ENCODE assay signal across 15 cellular contexts in genomic region chr2:40197121-40197520, GRCh38.
DNase-seq lines count a peak whose midpoint lies in the region; ATAC-seq and TF ChIP-seq lines count a peak whose summit lies in the region.
"Had no signal": no experiment of that assay in that cellular context is flagged by ENCODE, and none has a peak within 500 bp of the region (broad histone marks: within the 10 kb centered on the region; RNA-seq: fewer than 3 reads in every experiment).

No MANE protein-coding gene starts in this region.

- intact Hi-C loops in left ventricle myocardium superior (cut with micrococcal nuclease), result no loop called here
- intact Hi-C loops in right cardiac atrium (cut with DNase I), result no loop called here

- no peaks in the 10 kb centered on the region for H3K9me3 ChIP-seq in right cardiac atrium (ENCODE audit: control insufficient read depth, low read length)
- H3K9me3 ChIP-seq in WERI-Rb-1 (ENCODE audit: severe bottlenecking), result no peaks in the 10 kb centered on the region
- no peaks in the 10 kb centered on the region for H3K9me3 ChIP-seq in CD8-positive, alpha-beta memory T cell (ENCODE audit: low read length)

- ATAC-seq in left ventricle myocardium superior (peak; percentile 16), right cardiac atrium (no peak), GM18870 (IDR thresholded peaks at IDR 0.05; ENCODE audit: unreplicated experiment) (no peak), HG03565 (IDR thresholded peaks at IDR 0.05; ENCODE audit: unreplicated experiment) (no peak), HG03432 (IDR thresholded peaks at IDR 0.05; ENCODE audit: unreplicated experiment) (no peak)
- ATAC-seq: T-cell had no signal

- no peak overlapping the region for H3K27ac Mint-ChIP-seq in CD8-positive, alpha-beta memory T cell
- H3K27ac Mint-ChIP-seq: T-cell had no signal

- H3K4me3 ChIP-seq in right cardiac atrium (ENCODE audit: low read length) (no peak overlapping the region), WERI-Rb-1 (ENCODE audit: low read depth, low read length) (no peak overlapping the region)
- no peak overlapping the region for H3K4me3 ChIP-seq in CD8-positive, alpha-beta memory T cell (ENCODE audit: low read length)

- H3K27ac ChIP-seq in right cardiac atrium (ENCODE audit: low read length), result no peak overlapping the region
- peak overlapping the region; percentile 22 for H3K27ac ChIP-seq in WERI-Rb-1
- H3K27ac ChIP-seq in CD8-positive, alpha-beta memory T cell (ENCODE audit: low read depth, low read length), result no peak overlapping the region

- H3K36me3 Mint-ChIP-seq in CD8-positive, alpha-beta memory T cell, result no peaks in the 10 kb centered on the region
- H3K36me3 Mint-ChIP-seq: T-cell had no signal

- CTCF ChIA-PET in CD8-positive, alpha-beta memory T cell (lab: Charles Lee), result interaction anchor here (1.8 kb wide), 1 partner anchor 18 kb away, joined by 4 read pairs; no protein-coding TSS in a partner anchor

- no peaks in the 10 kb centered on the region for H3K4me1 ChIP-seq in right cardiac atrium (ENCODE audit: control insufficient read depth, insufficient read depth, low read length)
- H3K4me1 ChIP-seq in CD8-positive, alpha-beta memory T cell (ENCODE audit: insufficient read depth, low read length), result no peaks in the 10 kb centered on the region

- H3K27me3 ChIP-seq in right cardiac atrium (ENCODE audit: control insufficient read depth, insufficient read depth), result no peaks in the 10 kb centered on the region
- no peaks in the 10 kb centered on the region for H3K27me3 ChIP-seq in WERI-Rb-1 (ENCODE audit: insufficient read depth, low read depth, severe bottlenecking)
- no peaks in the 10 kb centered on the region for H3K27me3 ChIP-seq in CD8-positive, alpha-beta memory T cell (ENCODE audit: insufficient read depth, low read length, poor library complexity, severe bottlenecking)

- 59% methylated on average over 5 of the region's 5 CpGs for WGBS in right cardiac atrium

- H3K36me3 ChIP-seq in WERI-Rb-1, result no peaks in the 10 kb centered on the region
- no peaks in the 10 kb centered on the region for H3K36me3 ChIP-seq in CD8-positive, alpha-beta memory T cell (ENCODE audit: insufficient read depth, low read length)

- TF ChIP-seq CTCF in WERI-Rb-1 (IDR thresholded peaks at IDR 0.05; ENCODE audit: low read depth, low read length), result no peak

- H3K9me3 Mint-ChIP-seq in CD8-positive, alpha-beta memory T cell, result peaks cover 0 to 5% (median 0%) of the 10 kb centered on the region in 5 donors
- H3K9me3 Mint-ChIP-seq: T-cell had no signal

- DNase-seq in left ventricle myocardium superior (no peak), right cardiac atrium (no peak), NCI-H446 (lab: John Stamatoyannopoulos, UW) (peak; percentile 28 to 56), WERI-Rb-1 (peak; percentile 60)
- no peak for DNase-seq in CD8-positive, alpha-beta memory T cell
- DNase-seq: C1 segment of cervical spinal cord, DMS53, GOT3, KBM-7, NCI-H146, NCI-H2107, T-cell had no signal

- no peak overlapping the region for H3K4me3 Mint-ChIP-seq in CD8-positive, alpha-beta memory T cell
- H3K4me3 Mint-ChIP-seq: T-cell had no signal

- H3K4me1 Mint-ChIP-seq in CD8-positive, alpha-beta memory T cell, result no peaks in the 10 kb centered on the region
- H3K4me1 Mint-ChIP-seq: T-cell had no signal

- H3K27me3 Mint-ChIP-seq in CD8-positive, alpha-beta memory T cell, result no peaks in the 10 kb centered on the region
- H3K27me3 Mint-ChIP-seq: T-cell had no signal

- POLR2A ChIA-PET in CD8-positive, alpha-beta memory T cell (lab: Charles Lee), result no interaction called here

Comparison
In these comparisons a context has a peak if more than half of its experiments do, and no peak if none do; other contexts are left out.
1. DNase-seq: peak in NCI-H446 (2 of 2) and WERI-Rb-1 (single experiment); none in left ventricle myocardium superior (single experiment), right cardiac atrium (0 of 3) and CD8-positive, alpha-beta memory T cell (0 of 5).